In genomic region chr16:86252596-86252995, GRCh38 we compare ENCODE assay signal across 11 cellular contexts.
DNase-seq lines count a peak whose midpoint lies in the region; ATAC-seq, FAIRE-seq and TF ChIP-seq lines count a peak whose summit lies in the region.
"Had no signal": no experiment of that assay in that cellular context is flagged by ENCODE, and none has a peak within 500 bp of the region (broad histone marks: within the 10 kb centered on the region; RNA-seq: fewer than 3 reads in every experiment).

No MANE protein-coding gene starts in this region.

- H3K4me2 ChIP-seq in keratinocyte (ENCODE audit: control insufficient read depth, extremely low read depth, insufficient read depth, low read depth, low read length): no peak overlapping the region

- H3K9ac ChIP-seq in keratinocyte (ENCODE audit: control insufficient read depth, extremely low read depth, insufficient read depth, low read length) (no peak overlapping the region), kidney (ENCODE audit: low read length in 2 of 2) (no peak overlapping the region)
- H3K9ac ChIP-seq: parathyroid adenoma had no signal

- dilution Hi-C loops in keratinocyte (cut with MboI; ENCODE audit: extremely low pct_ligation_motif_present, low sequenced_read_pairs): no loop called here

- FAIRE-seq in keratinocyte (lab: Jason Lieb, UNC) (no peak), kidney (lab: Jason Lieb, UNC) (no peak)

- H2AFZ ChIP-seq in keratinocyte (ENCODE audit: control insufficient read depth, low read length): no peak overlapping the region
- H2AFZ ChIP-seq: parathyroid adenoma had no signal

- intact Hi-C loops in kidney (cut with DNase I): no loop called here

- H3K79me2 ChIP-seq in keratinocyte (ENCODE audit: control insufficient read depth, insufficient read depth, low read length): no peaks in the 10 kb centered on the region
- H3K79me2 ChIP-seq: parathyroid adenoma had no signal

- H3K27me3 ChIP-seq in WERI-Rb-1 (ENCODE audit: insufficient read depth, low read depth, severe bottlenecking) (no peaks in the 10 kb centered on the region), keratinocyte (ENCODE audit: control insufficient read depth, extremely low read depth, insufficient read depth, low read length) (no peaks in the 10 kb centered on the region)

- DNase-seq in HCEC 1CT (peak; percentile 48), WERI-Rb-1 (peak; percentile 60), keratinocyte (ENCODE audit: low read depth, low spot score) (no peak), Kasumi-1 (lab: John Stamatoyannopoulos, UW) (no peak), SK-N-DZ (ENCODE audit: low spot score) (no peak), kidney (no peak)
- DNase-seq: activated CD4-positive, alpha-beta T cell treated with anti-CD3 and anti-CD28 coated beads, Interleukin-2, amount 50 U/mL, for 1 hour; effector CD8-positive, alpha-beta T cell had no signal

- H4K20me1 ChIP-seq in keratinocyte (ENCODE audit: control insufficient read depth, extremely low read depth, insufficient read depth, low read length): no peaks in the 10 kb centered on the region

- H3K4me1 ChIP-seq in keratinocyte (ENCODE audit: control insufficient read depth, extremely low read depth, insufficient read depth, low read length): no peaks in the 10 kb centered on the region
- H3K4me1 ChIP-seq in kidney (ENCODE audit: control insufficient read depth in 1 of 2, insufficient read depth in 1 of 2, low read depth in 1 of 2, low read length in 2 of 2): no peaks in the 10 kb centered on the region
- H3K4me1 ChIP-seq: parathyroid adenoma had no signal

- H3K36me3 ChIP-seq in WERI-Rb-1 (no peaks in the 10 kb centered on the region), keratinocyte (ENCODE audit: control insufficient read depth in 2 of 2, extremely low read depth in 1 of 2, insufficient read depth in 2 of 2, low read length in 2 of 2) (no peaks in the 10 kb centered on the region), kidney (ENCODE audit: control insufficient read depth in 1 of 2, insufficient read depth in 2 of 2, low read length in 2 of 2) (no peaks in the 10 kb centered on the region)

- H3K9me3 ChIP-seq in WERI-Rb-1 (ENCODE audit: severe bottlenecking) (no peaks in the 10 kb centered on the region), keratinocyte (ENCODE audit: control insufficient read depth, low read depth, low read length) (no peaks in the 10 kb centered on the region), kidney (ENCODE audit: control insufficient read depth in 1 of 2, low read length in 2 of 2) (peaks cover 0 to 3% of the 10 kb centered on the region in 2 donors)

- TF ChIP-seq CTCF in C4-2B (conservative IDR thresholded peaks at IDR 0.05): peak; percentile 55
- TF ChIP-seq CTCF in WERI-Rb-1 (IDR thresholded peaks at IDR 0.05; ENCODE audit: low read depth, low read length): peak; percentile 73
- peak in 2 of 3 experiments; percentile 23 to 26 for TF ChIP-seq CTCF in keratinocyte (optimal IDR thresholded peaks at IDR 0.05 in 1 of 3, IDR thresholded peaks at IDR 0.05 in 1 of 3, conservative IDR thresholded peaks at IDR 0.05 in 1 of 3; ENCODE audit: extremely low read depth in 1 of 3, insufficient read depth in 2 of 3, low read length in 3 of 3)
- TF ChIP-seq CTCF in kidney (IDR thresholded peaks at IDR 0.05; ENCODE audit: borderline replicate concordance, extremely low read depth, insufficient read depth): no peak

- ATAC-seq in HG03520 (IDR thresholded peaks at IDR 0.05; ENCODE audit: unreplicated experiment): no peak

- no peak overlapping the region for H3K4me3 ChIP-seq in WERI-Rb-1 (ENCODE audit: low read depth, low read length)
- no peak overlapping the region for H3K4me3 ChIP-seq in keratinocyte (ENCODE audit: control insufficient read depth in 2 of 3, extremely low read depth in 1 of 3, insufficient read depth in 2 of 3, low read depth in 1 of 3, low read length in 3 of 3)
- no peak overlapping the region for H3K4me3 ChIP-seq in kidney (ENCODE audit: low read length in 2 of 2)

- no peaks in the 10 kb centered on the region for H3K9me1 ChIP-seq in keratinocyte (ENCODE audit: control insufficient read depth, extremely low read depth, insufficient read depth, low read length)

- no peak overlapping the region for H3K27ac ChIP-seq in C4-2B
- H3K27ac ChIP-seq in WERI-Rb-1: no peak overlapping the region
- H3K27ac ChIP-seq in keratinocyte (ENCODE audit: control insufficient read depth, insufficient read depth, low read length): no peak overlapping the region
- H3K27ac ChIP-seq in kidney (ENCODE audit: low read depth in 2 of 2, low read length in 2 of 2): no peak overlapping the region
- H3K27ac ChIP-seq: parathyroid adenoma had no signal

Comparison
In these comparisons a context has a peak if more than half of its experiments do, and no peak if none do; other contexts are left out.
1. DNase-seq: peak in HCEC 1CT (single experiment) and WERI-Rb-1 (single experiment); none in keratinocyte (single experiment), Kasumi-1 (0 of 2), SK-N-DZ (single experiment) and kidney (single experiment).